22 cellular contexts compared by ENCODE assay signal in the genomic region with DNA sequence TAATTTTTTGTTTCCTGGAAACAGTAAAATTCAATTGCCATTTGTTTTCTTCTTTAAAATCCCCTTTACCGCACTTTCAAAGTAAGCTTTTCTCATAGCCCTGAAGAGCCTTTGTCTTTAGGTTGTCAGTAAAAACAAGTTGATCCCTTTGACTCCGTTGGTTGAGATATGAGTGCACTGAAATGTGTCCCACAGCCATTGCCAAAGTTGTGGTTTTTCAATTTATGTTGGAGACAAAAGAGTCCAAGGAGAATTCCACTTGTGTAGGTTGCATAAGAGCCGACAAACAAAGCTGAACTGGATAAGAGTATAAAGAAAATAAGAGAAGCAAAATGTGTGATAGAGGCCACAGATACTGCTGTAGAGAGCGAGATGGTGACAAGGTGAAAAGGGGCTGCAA. TPM values are rescaled to one million over a fixed set of nuclear protein-coding genes. Genes with fewer than 3 reads are reported as not detected.
DNase-seq lines count a peak whose midpoint lies in the region; ATAC-seq and TF ChIP-seq lines count a peak whose summit lies in the region.
"Had no signal": no experiment of that assay in that cellular context is flagged by ENCODE, and none has a peak within 500 bp of the region (broad histone marks: within the 10 kb centered on the region; RNA-seq: fewer than 3 reads in every experiment).

No MANE protein-coding gene starts in this region.

- peak; percentile 84 for DNase-seq in DMS79 treated with DMSO at 0.1 percent for 48 hours (lab: John Stamatoyannopoulos, UW)
- peak; percentile 55 for DNase-seq in NCI-H2107 treated with DMSO at 0.1 percent for 48 hours (lab: John Stamatoyannopoulos, UW; ENCODE audit: unreplicated experiment)
- peak; percentile 30 for DNase-seq in dedifferentiated amniotic fluid mesenchymal stem cell (ENCODE audit: extremely low spot score)
- DNase-seq in mesothelial cell of epicardium (ENCODE audit: low spot score in 2 of 2, unreplicated experiment in 2 of 2) = no peak
- no peak for DNase-seq in NOMO-1 treated with dmso at 0.1 percent for 144 hours (lab: John Stamatoyannopoulos, UW; ENCODE audit: unreplicated experiment)
- DNase-seq: activated naive CD8-positive, alpha-beta T cell treated with anti-CD3 and anti-CD28 coated beads, Interleukin-2, amount 10 ng/mL, durations not matched to agents 7 days and 5 days; AML-193; caudate nucleus; effector CD4-positive, alpha-beta T cell; EL; H7; immature natural killer cell; mammary epithelial cell; naive B cell; NCI-H187 treated with DMSO at 0.1 percent for 48 hours; NCI-H524 treated with DMSO at 0.1 percent for 48 hours; stimulated activated naive CD8-positive, alpha-beta T cell treated with anti-CD3 and anti-CD28 coated beads, Interleukin-15, amount 100 ng/mL, for 72 hours; trophoblast cell had no signal

- H3K4me3 Mint-ChIP-seq in mesothelial cell of epicardium = no peak overlapping the region
- H3K4me3 Mint-ChIP-seq: activated naive CD8-positive, alpha-beta T cell treated with anti-CD3 and anti-CD28 coated beads, Interleukin-2, amount 10 ng/mL, durations not matched to agents 7 days and 5 days; activated T-helper 1 cell treated with anti-CD3 and anti-CD28 coated beads, Interleukin-12 subunit alpha, Interleukin-12 subunit beta, Interleukin-2, Interleukin-4 antibody, amounts not matched to agents 30 ng/mL and 10 ng/mL and 1 ng/mL, durations not matched to agents 14 hours and 24 hours and 36 hours; immature natural killer cell; naive B cell; stimulated activated naive CD8-positive, alpha-beta T cell treated with anti-CD3 and anti-CD28 coated beads, Interleukin-15, amount 100 ng/mL, for 72 hours had no signal

- TF ChIP-seq CTCF in mesothelial cell of epicardium (IDR thresholded peaks at IDR 0.05; ENCODE audit: unreplicated experiment) = no peak

- H3K36me3 Mint-ChIP-seq in mesothelial cell of epicardium = no peaks in the 10 kb centered on the region
- H3K36me3 Mint-ChIP-seq: activated naive CD8-positive, alpha-beta T cell treated with anti-CD3 and anti-CD28 coated beads, Interleukin-2, amount 10 ng/mL, durations not matched to agents 7 days and 5 days; immature natural killer cell; naive B cell had no signal

- peaks cover 7% of the 10 kb centered on the region for H3K9me3 Mint-ChIP-seq in mesothelial cell of epicardium
- H3K9me3 Mint-ChIP-seq: activated naive CD8-positive, alpha-beta T cell treated with anti-CD3 and anti-CD28 coated beads, Interleukin-2, amount 10 ng/mL, durations not matched to agents 7 days and 5 days; activated T-helper 1 cell treated with anti-CD3 and anti-CD28 coated beads, Interleukin-12 subunit alpha, Interleukin-12 subunit beta, Interleukin-2, Interleukin-4 antibody, amounts not matched to agents 30 ng/mL and 10 ng/mL and 1 ng/mL, durations not matched to agents 14 hours and 24 hours and 36 hours; stimulated activated naive CD8-positive, alpha-beta T cell treated with anti-CD3 and anti-CD28 coated beads, Interleukin-15, amount 100 ng/mL, for 72 hours had no signal

- no peaks in the 10 kb centered on the region for H3K27me3 Mint-ChIP-seq in mesothelial cell of epicardium (ENCODE audit: low read depth)

- peaks cover 67% of the 10 kb centered on the region for H3K4me1 Mint-ChIP-seq in mesothelial cell of epicardium
- H3K4me1 Mint-ChIP-seq: activated naive CD8-positive, alpha-beta T cell treated with anti-CD3 and anti-CD28 coated beads, Interleukin-2, amount 10 ng/mL, durations not matched to agents 7 days and 5 days; immature natural killer cell; naive B cell; stimulated activated naive CD8-positive, alpha-beta T cell treated with anti-CD3 and anti-CD28 coated beads, Interleukin-15, amount 100 ng/mL, for 72 hours had no signal

- peak overlapping the region; percentile 48 for H3K27ac Mint-ChIP-seq in mesothelial cell of epicardium
- H3K27ac Mint-ChIP-seq: activated naive CD8-positive, alpha-beta T cell treated with anti-CD3 and anti-CD28 coated beads, Interleukin-2, amount 10 ng/mL, durations not matched to agents 7 days and 5 days; activated T-helper 1 cell treated with anti-CD3 and anti-CD28 coated beads, Interleukin-12 subunit alpha, Interleukin-12 subunit beta, Interleukin-2, Interleukin-4 antibody, amounts not matched to agents 30 ng/mL and 10 ng/mL and 1 ng/mL, durations not matched to agents 14 hours and 24 hours and 36 hours; immature natural killer cell; naive B cell; stimulated activated naive CD8-positive, alpha-beta T cell treated with anti-CD3 and anti-CD28 coated beads, Interleukin-15, amount 100 ng/mL, for 72 hours had no signal

- ATAC-seq in GM18519 (IDR thresholded peaks at IDR 0.05; ENCODE audit: low FRiP score, unreplicated experiment) = no peak
- no peak for ATAC-seq in GM21723 (IDR thresholded peaks at IDR 0.05; ENCODE audit: unreplicated experiment)
- ATAC-seq in HG02870 (IDR thresholded peaks at IDR 0.05; ENCODE audit: unreplicated experiment) = no peak
- ATAC-seq: stimulated activated naive CD8-positive, alpha-beta T cell treated with anti-CD3 and anti-CD28 coated beads, Interleukin-15, amount 100 ng/mL, for 72 hours had no signal

RNA-seq across cellular contexts. Expression of a gene that starts 26.1 kb away (rescaled TPM):
- 14.4 to 18.8 TPM (median 16.9 TPM) in 3 replicates for total RNA-seq in mesothelial cell of epicardium
- total RNA-seq: activated T-helper 1 cell treated with anti-CD3 and anti-CD28 coated beads, Interleukin-12 subunit alpha, Interleukin-12 subunit beta, Interleukin-2, Interleukin-4 antibody, amounts not matched to agents 30 ng/mL and 10 ng/mL and 1 ng/mL, durations not matched to agents 14 hours and 24 hours and 36 hours had no signal

Comparison
In these comparisons a context has a peak if more than half of its experiments do, and no peak if none do; other contexts are left out.
1. DNase-seq: peak in DMS79 treated with DMSO at 0.1 percent for 48 hours (single experiment), NCI-H2107 treated with DMSO at 0.1 percent for 48 hours (single experiment) and dedifferentiated amniotic fluid mesenchymal stem cell (single experiment); none in mesothelial cell of epicardium (0 of 2) and NOMO-1 treated with dmso at 0.1 percent for 144 hours (single experiment).